In the genomic region with DNA sequence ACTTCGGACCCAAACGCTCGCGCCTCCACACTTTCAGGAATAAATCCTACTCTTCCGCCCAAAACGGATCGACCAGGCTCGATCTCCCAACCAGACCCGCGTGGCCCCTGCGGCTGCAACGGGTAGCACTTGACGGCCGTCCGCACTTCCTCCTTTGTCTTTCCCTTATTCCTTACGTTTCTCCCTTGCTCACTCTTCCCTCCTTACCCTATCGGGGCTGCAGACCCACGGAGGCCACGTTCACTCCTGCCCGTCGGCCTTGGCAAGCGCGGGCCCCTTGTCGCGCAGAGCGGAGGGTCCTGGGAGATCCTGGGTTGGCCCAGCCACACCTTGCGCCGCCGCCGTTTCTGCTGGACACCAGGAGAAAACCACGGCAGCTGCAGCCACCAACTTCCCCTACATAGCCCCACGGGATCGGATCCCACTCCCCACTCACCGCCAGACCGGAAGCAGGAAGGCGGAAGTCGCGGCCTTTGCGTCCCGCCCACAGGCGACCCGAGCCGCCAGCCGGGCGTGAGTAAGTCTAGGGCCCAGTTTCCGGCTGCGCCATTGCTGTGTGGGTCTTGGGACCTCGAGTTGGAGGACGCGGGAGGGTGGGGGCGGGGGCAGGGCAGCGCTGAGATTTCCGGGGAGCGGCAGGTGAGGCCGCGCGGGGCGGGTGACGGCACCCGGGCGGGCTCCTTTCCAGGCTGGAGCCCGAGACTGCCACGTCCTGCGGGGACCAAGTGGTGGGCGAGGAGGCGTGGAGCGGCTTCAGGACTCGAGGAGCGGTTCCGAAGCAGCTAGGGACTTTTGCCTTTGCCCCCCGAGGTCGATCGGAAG, we compare ENCODE assay signal across 1 cellular context.
TF ChIP-seq lines count a peak whose summit lies in the region.

SMIM15 (minus strand) TSS at position 459 of the 822 bp plus-strand sequence. CDS start 2,297 bp downstream, outside the sequence.

TF ChIP-seq in HepG2, 621 proteins besides CTCF, POLR2A, EP300 and RAD21 (continued from another document and continues in another):
- TF ChIP-seq, protein P1, sequence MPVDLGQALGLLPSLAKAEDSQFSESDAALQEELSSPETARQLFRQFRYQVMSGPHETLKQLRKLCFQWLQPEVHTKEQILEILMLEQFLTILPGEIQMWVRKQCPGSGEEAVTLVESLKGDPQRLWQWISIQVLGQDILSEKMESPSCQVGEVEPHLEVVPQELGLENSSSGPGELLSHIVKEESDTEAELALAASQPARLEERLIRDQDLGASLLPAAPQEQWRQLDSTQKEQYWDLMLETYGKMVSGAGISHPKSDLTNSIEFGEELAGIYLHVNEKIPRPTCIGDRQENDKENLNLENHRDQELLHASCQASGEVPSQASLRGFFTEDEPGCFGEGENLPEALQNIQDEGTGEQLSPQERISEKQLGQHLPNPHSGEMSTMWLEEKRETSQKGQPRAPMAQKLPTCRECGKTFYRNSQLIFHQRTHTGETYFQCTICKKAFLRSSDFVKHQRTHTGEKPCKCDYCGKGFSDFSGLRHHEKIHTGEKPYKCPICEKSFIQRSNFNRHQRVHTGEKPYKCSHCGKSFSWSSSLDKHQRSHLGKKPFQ (CRISPR knock-in tag; IDR thresholded peaks at IDR 0.05; ENCODE audit: insufficient replicate concordance): peak; percentile 55
- no peak for TF ChIP-seq NR2F2 (IDR thresholded peaks at IDR 0.05; ENCODE audit: borderline replicate concordance, low read depth)
- no peak for TF ChIP-seq ZNF879 (CRISPR knock-in tag; IDR thresholded peaks at IDR 0.05)
- TF ChIP-seq MED8 (CRISPR knock-in tag; IDR thresholded peaks at IDR 0.05; ENCODE audit: insufficient replicate concordance): peak; percentile 16
- TF ChIP-seq, protein P2, sequence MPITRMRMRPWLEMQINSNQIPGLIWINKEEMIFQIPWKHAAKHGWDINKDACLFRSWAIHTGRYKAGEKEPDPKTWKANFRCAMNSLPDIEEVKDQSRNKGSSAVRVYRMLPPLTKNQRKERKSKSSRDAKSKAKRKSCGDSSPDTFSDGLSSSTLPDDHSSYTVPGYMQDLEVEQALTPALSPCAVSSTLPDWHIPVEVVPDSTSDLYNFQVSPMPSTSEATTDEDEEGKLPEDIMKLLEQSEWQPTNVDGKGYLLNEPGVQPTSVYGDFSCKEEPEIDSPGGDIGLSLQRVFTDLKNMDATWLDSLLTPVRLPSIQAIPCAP (CRISPR knock-in tag; IDR thresholded peaks at IDR 0.05; ENCODE audit: low read depth): no peak
- no peak for TF ChIP-seq SOX6 (IDR thresholded peaks at IDR 0.05)
- peak; percentile 32; the same call in 1 of the 2 replicates for TF ChIP-seq SOX6 (CRISPR knock-in tag; IDR thresholded peaks at IDR 0.05)
- TF ChIP-seq MAZ (IDR thresholded peaks at IDR 0.05; ENCODE audit: borderline replicate concordance, low read depth, low read length): peak; percentile 33; the same call in 1 of the 2 replicates
- TF ChIP-seq MAZ (CRISPR knock-in tag; IDR thresholded peaks at IDR 0.05; ENCODE audit: low read depth): peak; percentile 83
- TF ChIP-seq, protein P3, sequence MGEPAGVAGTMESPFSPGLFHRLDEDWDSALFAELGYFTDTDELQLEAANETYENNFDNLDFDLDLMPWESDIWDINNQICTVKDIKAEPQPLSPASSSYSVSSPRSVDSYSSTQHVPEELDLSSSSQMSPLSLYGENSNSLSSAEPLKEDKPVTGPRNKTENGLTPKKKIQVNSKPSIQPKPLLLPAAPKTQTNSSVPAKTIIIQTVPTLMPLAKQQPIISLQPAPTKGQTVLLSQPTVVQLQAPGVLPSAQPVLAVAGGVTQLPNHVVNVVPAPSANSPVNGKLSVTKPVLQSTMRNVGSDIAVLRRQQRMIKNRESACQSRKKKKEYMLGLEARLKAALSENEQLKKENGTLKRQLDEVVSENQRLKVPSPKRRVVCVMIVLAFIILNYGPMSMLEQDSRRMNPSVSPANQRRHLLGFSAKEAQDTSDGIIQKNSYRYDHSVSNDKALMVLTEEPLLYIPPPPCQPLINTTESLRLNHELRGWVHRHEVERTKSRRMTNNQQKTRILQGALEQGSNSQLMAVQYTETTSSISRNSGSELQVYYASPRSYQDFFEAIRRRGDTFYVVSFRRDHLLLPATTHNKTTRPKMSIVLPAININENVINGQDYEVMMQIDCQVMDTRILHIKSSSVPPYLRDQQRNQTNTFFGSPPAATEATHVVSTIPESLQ (CRISPR knock-in tag; conservative IDR thresholded peaks at IDR 0.05): no peak
- no peak for TF ChIP-seq RARG (CRISPR knock-in tag; IDR thresholded peaks at IDR 0.05; ENCODE audit: low read depth)
- TF ChIP-seq CHD2 (IDR thresholded peaks at IDR 0.05; ENCODE audit: low read depth, low read length): no peak
- TF ChIP-seq ZNF138 (CRISPR knock-in tag; IDR thresholded peaks at IDR 0.05; ENCODE audit: low read depth): peak; percentile 78; the same call in 1 of the 2 replicates
- TF ChIP-seq HNF4G (IDR thresholded peaks at IDR 0.05; ENCODE audit: borderline replicate concordance, low read depth, low read length): no peak; the same call in 1 of the 2 replicates
- TF ChIP-seq HNF4G (CRISPR knock-in tag; IDR thresholded peaks at IDR 0.05; ENCODE audit: borderline replicate concordance, low read depth): peak; percentile 60; the same call in 1 of the 2 replicates
- no peak for TF ChIP-seq FIP1L1 (IDR thresholded peaks at IDR 0.05; ENCODE audit: borderline replicate concordance, insufficient read depth, low read depth, low read length)
- peak; percentile 86 for TF ChIP-seq PHF21A (CRISPR knock-in tag; IDR thresholded peaks at IDR 0.05)
- 0 out of 2 replicates have a peak, but pooled peaks have one; percentile 72 for TF ChIP-seq ZNF678 (CRISPR knock-in tag; IDR thresholded peaks at IDR 0.05)
- no peak for TF ChIP-seq ATRX (CRISPR knock-in tag; IDR thresholded peaks at IDR 0.05; ENCODE audit: borderline replicate concordance)
- peak; percentile 88 for TF ChIP-seq ZNF781 (CRISPR knock-in tag; IDR thresholded peaks at IDR 0.05; ENCODE audit: borderline replicate concordance, not compliant biosample characterization)
- TF ChIP-seq ATF7 (IDR thresholded peaks at IDR 0.05): no peak
- TF ChIP-seq ATF7 (CRISPR knock-in tag; IDR thresholded peaks at IDR 0.05): 0 out of 2 replicates have a peak, but pooled peaks have one; percentile 40
- peak; percentile 95 for TF ChIP-seq ELF3 (CRISPR knock-in tag; IDR thresholded peaks at IDR 0.05)
- TF ChIP-seq ZNF33B (CRISPR knock-in tag; IDR thresholded peaks at IDR 0.05): no peak
- TF ChIP-seq ZNF660 (CRISPR knock-in tag; IDR thresholded peaks at IDR 0.05; ENCODE audit: borderline replicate concordance, low read depth): no peak
- TF ChIP-seq ZNF446 (CRISPR knock-in tag; IDR thresholded peaks at IDR 0.05): no peak
- TF ChIP-seq, protein P4, sequence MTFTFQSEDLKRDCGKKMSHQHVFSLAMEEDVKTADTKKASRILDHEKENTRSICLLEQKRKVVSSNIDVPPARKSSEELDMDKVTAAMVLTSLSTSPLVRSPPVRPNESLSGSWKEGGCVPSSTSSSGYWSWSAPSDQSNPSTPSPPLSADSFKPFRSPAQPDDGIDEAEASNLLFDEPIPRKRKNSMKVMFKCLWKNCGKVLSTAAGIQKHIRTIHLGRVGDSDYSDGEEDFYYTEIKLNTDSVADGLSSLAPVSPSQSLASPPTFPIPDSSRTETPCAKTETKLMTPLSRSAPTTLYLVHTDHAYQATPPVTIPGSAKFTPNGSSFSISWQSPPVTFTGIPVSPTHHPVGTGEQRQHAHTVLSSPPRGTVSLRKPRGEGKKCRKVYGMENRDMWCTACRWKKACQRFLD (CRISPR knock-in tag; IDR thresholded peaks at IDR 0.05; ENCODE audit: borderline replicate concordance): peak; percentile 55; the same call in 1 of the 2 replicates
- no peak for TF ChIP-seq SSRP1 (CRISPR knock-in tag; IDR thresholded peaks at IDR 0.05)
- peak; percentile 37; the same call in 1 of the 2 replicates for TF ChIP-seq TEF (CRISPR knock-in tag; IDR thresholded peaks at IDR 0.05)
- no peak for TF ChIP-seq THAP7 (CRISPR knock-in tag; IDR thresholded peaks at IDR 0.05)
- TF ChIP-seq, protein P5, sequence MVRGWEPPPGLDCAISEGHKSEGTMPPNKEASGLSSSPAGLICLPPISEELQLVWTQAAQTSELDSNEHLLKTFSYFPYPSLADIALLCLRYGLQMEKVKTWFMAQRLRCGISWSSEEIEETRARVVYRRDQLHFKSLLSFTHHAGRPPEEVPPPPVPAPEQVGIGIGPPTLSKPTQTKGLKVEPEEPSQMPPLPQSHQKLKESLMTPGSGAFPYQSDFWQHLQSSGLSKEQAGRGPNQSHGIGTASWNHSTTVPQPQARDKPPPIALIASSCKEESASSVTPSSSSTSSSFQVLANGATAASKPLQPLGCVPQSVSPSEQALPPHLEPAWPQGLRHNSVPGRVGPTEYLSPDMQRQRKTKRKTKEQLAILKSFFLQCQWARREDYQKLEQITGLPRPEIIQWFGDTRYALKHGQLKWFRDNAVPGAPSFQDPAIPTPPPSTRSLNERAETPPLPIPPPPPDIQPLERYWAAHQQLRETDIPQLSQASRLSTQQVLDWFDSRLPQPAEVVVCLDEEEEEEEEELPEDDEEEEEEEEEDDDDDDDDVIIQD (CRISPR knock-in tag; IDR thresholded peaks at IDR 0.05; ENCODE audit: low read depth): peak; percentile 58; the same call in 1 of the 2 replicates
- TF ChIP-seq ZNF468 (CRISPR knock-in tag; IDR thresholded peaks at IDR 0.05): 0 out of 2 replicates have a peak, but pooled peaks have one; percentile 47
- no peak for TF ChIP-seq NR2F1 (CRISPR knock-in tag; IDR thresholded peaks at IDR 0.05)
- no peak for TF ChIP-seq STAG1 (CRISPR knock-in tag; IDR thresholded peaks at IDR 0.05)
- TF ChIP-seq ZNF589 (CRISPR knock-in tag; conservative IDR thresholded peaks at IDR 0.05): 0 out of 2 replicates have a peak, but pooled peaks have one; percentile 90
- TF ChIP-seq, protein P6, sequence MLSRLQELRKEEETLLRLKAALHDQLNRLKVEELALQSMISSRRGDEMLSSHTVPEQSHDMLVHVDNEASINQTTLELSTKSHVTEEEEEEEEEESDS (CRISPR knock-in tag; IDR thresholded peaks at IDR 0.05; ENCODE audit: borderline replicate concordance): no peak
- TF ChIP-seq ZNF703 (CRISPR knock-in tag; IDR thresholded peaks at IDR 0.05; ENCODE audit: borderline replicate concordance): peak; percentile 82; the same call in 1 of the 2 replicates
- TF ChIP-seq, protein P7, sequence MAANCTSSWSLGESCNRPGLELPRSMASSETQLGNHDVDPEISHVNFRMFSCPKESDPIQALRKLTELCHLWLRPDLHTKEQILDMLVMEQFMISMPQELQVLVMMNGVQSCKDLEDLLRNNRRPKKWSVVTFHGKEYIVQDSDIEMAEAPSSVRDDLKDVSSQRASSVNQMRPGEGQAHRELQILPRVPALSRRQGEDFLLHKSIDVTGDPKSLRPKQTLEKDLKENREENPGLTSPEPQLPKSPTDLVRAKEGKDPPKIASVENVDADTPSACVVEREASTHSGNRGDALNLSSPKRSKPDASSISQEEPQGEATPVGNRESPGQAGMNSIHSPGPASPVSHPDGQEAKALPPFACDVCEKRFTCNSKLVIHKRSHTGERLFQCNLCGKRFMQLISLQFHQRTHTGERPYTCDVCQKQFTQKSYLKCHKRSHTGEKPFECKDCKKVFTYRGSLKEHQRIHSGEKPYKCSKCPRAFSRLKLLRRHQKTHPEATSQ (CRISPR knock-in tag; IDR thresholded peaks at IDR 0.05; ENCODE audit: borderline replicate concordance): 0 out of 2 replicates have a peak, but pooled peaks have one; percentile 16
- no peak for TF ChIP-seq ARNT (IDR thresholded peaks at IDR 0.05)
- no peak for TF ChIP-seq NFRKB (IDR thresholded peaks at IDR 0.05)
- TF ChIP-seq ATF2 (CRISPR knock-in tag; IDR thresholded peaks at IDR 0.05): peak; percentile 40
- peak; percentile 82; the same call in 1 of the 2 replicates for TF ChIP-seq ZNF878 (CRISPR knock-in tag; IDR thresholded peaks at IDR 0.05)
- TF ChIP-seq ZNF329 (CRISPR knock-in tag; IDR thresholded peaks at IDR 0.05; ENCODE audit: low read depth): peak; percentile 59; the same call in 1 of the 2 replicates
- 0 out of 2 replicates have a peak, but pooled peaks have one; percentile 73 for TF ChIP-seq ZNF691 (CRISPR knock-in tag; IDR thresholded peaks at IDR 0.05; ENCODE audit: borderline replicate concordance, low read depth)
- 0 out of 2 replicates have a peak, but pooled peaks have one; percentile 39 for TF ChIP-seq ZNF619 (CRISPR knock-in tag; IDR thresholded peaks at IDR 0.05)
- no peak for TF ChIP-seq ZNF615 (CRISPR knock-in tag; IDR thresholded peaks at IDR 0.05; ENCODE audit: borderline replicate concordance)
- no peak; the same call in none of the 2 replicates for TF ChIP-seq ZNF782 (CRISPR knock-in tag; IDR thresholded peaks at IDR 0.05; ENCODE audit: borderline replicate concordance)
